ENCODE assay signal across 1 cellular context in genomic region chr11:73839123-73839457, GRCh38.
TF ChIP-seq lines count a peak whose summit lies in the region.

No MANE protein-coding gene starts in this region.

TF ChIP-seq in H1, 55 proteins besides CTCF, POLR2A, EP300 and RAD21:
- no peak for TF ChIP-seq MAFK (IDR thresholded peaks at IDR 0.05; ENCODE audit: low read depth, low read length)
- no peak for TF ChIP-seq SIX5 (IDR thresholded peaks at IDR 0.05; ENCODE audit: low read depth, low read length)
- no peak for TF ChIP-seq SIN3A (conservative IDR thresholded peaks at IDR 0.05 in 1 of 2, IDR thresholded peaks at IDR 0.05 in 1 of 2; ENCODE audit: low read depth in 1 of 2, low read length in 2 of 2)
- TF ChIP-seq CEBPB (IDR thresholded peaks at IDR 0.05; ENCODE audit: low read depth, low read length) = no peak
- no peak for TF ChIP-seq SP1 (IDR thresholded peaks at IDR 0.05; ENCODE audit: low read depth, low read length)
- no peak for TF ChIP-seq JUN (IDR thresholded peaks at IDR 0.05; ENCODE audit: low read depth, low read length)
- no peak for TF ChIP-seq JUND (IDR thresholded peaks at IDR 0.05; ENCODE audit: low read length)
- TF ChIP-seq SIRT6 (IDR thresholded peaks at IDR 0.05; ENCODE audit: low read length) = no peak
- no peak for TF ChIP-seq YY1 (IDR thresholded peaks at IDR 0.05; ENCODE audit: low read depth, low read length)
- no peak for TF ChIP-seq SUZ12 (IDR thresholded peaks at IDR 0.05; ENCODE audit: low read length)
- TF ChIP-seq ATF2 (IDR thresholded peaks at IDR 0.05; ENCODE audit: low read length) = no peak
- no peak for TF ChIP-seq RBBP5 (IDR thresholded peaks at IDR 0.05; ENCODE audit: borderline replicate concordance, low read depth, low read length)
